11 cellular contexts compared by ENCODE assay signal in genomic region chr15:89772933-89773583, GRCh38. TPM values are rescaled to one million over a fixed set of nuclear protein-coding genes. Genes with fewer than 3 reads are reported as not detected.
DNase-seq lines count a peak whose midpoint lies in the region; TF ChIP-seq lines count a peak whose summit lies in the region.
"Had no signal": no experiment of that assay in that cellular context is flagged by ENCODE, and none has a peak within 500 bp of the region (broad histone marks: within the 10 kb centered on the region; RNA-seq: fewer than 3 reads in every experiment).

No MANE protein-coding gene starts in this region.

- H3K4me3 Mint-ChIP-seq in osteocyte (ENCODE audit: unreplicated experiment), result no peak overlapping the region

- no peak overlapping the region for H2AFZ ChIP-seq in Loucy (ENCODE audit: low read length)

- peaks cover 4% of the 10 kb centered on the region for H3K4me1 ChIP-seq in Loucy (ENCODE audit: insufficient read depth, low read length, poor library complexity, severe bottlenecking)

- no peak overlapping the region for H3K27ac ChIP-seq in caudate nucleus (ENCODE audit: low read depth, low read length)
- H3K27ac ChIP-seq: colonic mucosa, left ventricle myocardium inferior had no signal

- H3K4me1 Mint-ChIP-seq in osteocyte (ENCODE audit: unreplicated experiment), result peaks cover 19% of the 10 kb centered on the region

- peak; percentile 38; the same call in 2 of the 3 replicates for TF ChIP-seq CTCF in GM12872 (IDR thresholded peaks at IDR 0.05; ENCODE audit: insufficient read depth, low read depth, low read length)
- peak; percentile 46 for TF ChIP-seq CTCF in Loucy (conservative IDR thresholded peaks at IDR 0.05; ENCODE audit: low read length)
- peak; percentile 37 for TF ChIP-seq CTCF in osteocyte (IDR thresholded peaks at IDR 0.05)

- DNase-seq in dermis blood vessel endothelial cell, result peak; percentile 43
- no peak for DNase-seq in osteocyte (ENCODE audit: extremely low spot score, unreplicated experiment)
- no peak for DNase-seq in HPDE6-E6E7 (ENCODE audit: extremely low spot score)
- DNase-seq in NCI-H146 (lab: John Stamatoyannopoulos, UW), result no peak
- DNase-seq in NCI-H1436 (lab: John Stamatoyannopoulos, UW), result no peak
- DNase-seq in caudate nucleus (lab: John Stamatoyannopoulos, UW), result no peak
- DNase-seq: colonic mucosa; left ventricle myocardium inferior; stimulated activated CD4-positive, alpha-beta T cell treated with anti-CD3 and anti-CD28 coated beads, Interleukin-12 subunit alpha, Interleukin-12 subunit beta, amount 100 ng/mL, for 4 hours had no signal

- no peak overlapping the region for H3K9ac ChIP-seq in Loucy (ENCODE audit: low read depth, low read length, poor library complexity, severe bottlenecking)

- H3K27me3 Mint-ChIP-seq in osteocyte (ENCODE audit: unreplicated experiment), result no peaks in the 10 kb centered on the region

- no peaks in the 10 kb centered on the region for H3K9me2 ChIP-seq in Loucy (replicated peaks; ENCODE audit: low read depth, low read length)

- H3K36me3 Mint-ChIP-seq in osteocyte (ENCODE audit: unreplicated experiment), result no peaks in the 10 kb centered on the region

- H3K27ac Mint-ChIP-seq in osteocyte (ENCODE audit: unreplicated experiment), result peak overlapping the region; percentile 72

- H3K4me3 ChIP-seq in Loucy (ENCODE audit: low read length, poor library complexity, severe bottlenecking), result no peak overlapping the region
- H3K4me3 ChIP-seq: colonic mucosa, left ventricle myocardium inferior had no signal

- H3K27me3 ChIP-seq in Loucy (ENCODE audit: insufficient read depth, low read length, poor library complexity, severe bottlenecking), result no peaks in the 10 kb centered on the region
- H3K27me3 ChIP-seq: colonic mucosa had no signal

- H3K9me3 Mint-ChIP-seq in osteocyte (ENCODE audit: unreplicated experiment), result no peaks in the 10 kb centered on the region

- no peaks in the 10 kb centered on the region for H3F3A ChIP-seq in Loucy (ENCODE audit: low read depth)

- no peaks in the 10 kb centered on the region for H3K9me3 ChIP-seq in Loucy (ENCODE audit: insufficient read depth, low read depth, low read length)
- H3K9me3 ChIP-seq: colonic mucosa, left ventricle myocardium inferior had no signal

- no peak overlapping the region for H3K4me2 ChIP-seq in Loucy (ENCODE audit: low read depth, low read length, poor library complexity, severe bottlenecking)

- no peaks in the 10 kb centered on the region for H3K36me3 ChIP-seq in Loucy (ENCODE audit: insufficient read depth, low read length)
- H3K36me3 ChIP-seq: colonic mucosa, left ventricle myocardium inferior had no signal

- no peaks in the 10 kb centered on the region for H3K79me2 ChIP-seq in Loucy (ENCODE audit: insufficient read depth, low read length)

- H4K20me1 ChIP-seq in Loucy (ENCODE audit: insufficient read depth, low read length, poor library complexity, severe bottlenecking), result no peaks in the 10 kb centered on the region

RNA-seq across cellular contexts. Expression of gene MESP2, which starts 3.1 kb away (rescaled TPM):
- total RNA-seq in dermis blood vessel endothelial cell, result 0.28 TPM in 1 of 2 replicates, not detected in the other
- total RNA-seq in osteocyte, result not detected in 2 replicates

RNA-seq across cellular contexts. Expression of gene MESP1, which starts 22.0 kb away (rescaled TPM):
- total RNA-seq in dermis blood vessel endothelial cell (0.14 and 0.34 TPM in 2 replicates), osteocyte (2.1 and 2.2 TPM in 2 replicates)

RNA-seq across cellular contexts. Expression of gene ANPEP, which starts 41.6 kb away (rescaled TPM):
- 4.1 and 6.8 TPM in 2 replicates for total RNA-seq in dermis blood vessel endothelial cell
- 93.1 and 95.4 TPM in 2 replicates for total RNA-seq in osteocyte

Comparison
In these comparisons a context has a peak if more than half of its experiments do, and no peak if none do; other contexts are left out.
1. RNA of gene ANPEP, which starts 41.6 kb away (total RNA-seq): 93.1 to 95.4 TPM in osteocyte; 4.1 to 6.8 TPM in dermis blood vessel endothelial cell; every median in the first group is over 10 times any median in the second.
2. Peak in every context shown above with its lines, with median percentiles within 50 percentile points of each other: CTCF ChIP-seq.